In genomic region chr19:58310685-58311084, GRCh38 we compare ENCODE assay signal across 9 cellular contexts. TPM values are rescaled to one million over a fixed set of nuclear protein-coding genes. Genes with fewer than 3 reads are reported as not detected.
DNase-seq lines count a peak whose midpoint lies in the region; ATAC-seq, FAIRE-seq and TF ChIP-seq lines count a peak whose summit lies in the region.
"Not testable (repeated sequence)": the region's sequence is repeated elsewhere in the genome, so short reads cannot be mapped to it uniquely, and the experiment has no call there.
"Had no signal": no experiment of that assay in that cellular context is flagged by ENCODE, and none has a peak within 500 bp of the region (broad histone marks: within the 10 kb centered on the region; RNA-seq: fewer than 3 reads in every experiment).

No MANE protein-coding gene starts in this region.

- CTCF ChIA-PET in GM12878 (lab: Yijun Ruan, JAX): not testable (repeated sequence)

- not testable (repeated sequence) for H3K4me2 ChIP-seq in GM12878 (ENCODE audit: control insufficient read depth, insufficient read depth); hepatocyte

- H3K27ac ChIP-seq in WERI-Rb-1; GM12878 (ENCODE audit: control insufficient read depth, insufficient read depth); esophagus squamous epithelium; hepatocyte: not testable (repeated sequence)

- not testable (repeated sequence) for ATAC-seq in GM12878; stimulated activated naive CD8-positive, alpha-beta T cell treated with anti-CD3 and anti-CD28 coated beads, Interleukin-15, Interleukin-2, amounts not matched to agents 100 U/mL and 50 U/mL, for 24 hours

- H3K79me2 ChIP-seq in GM12878 (ENCODE audit: control insufficient read depth, insufficient read depth, low read length) (peaks cover 19% of the 10 kb centered on the region), hepatocyte (peaks cover 32% of the 10 kb centered on the region)

- in situ Hi-C loops in GM12878 (cut with MboI): not testable (repeated sequence)

- not testable (repeated sequence) for H3K4me3 ChIP-seq in WERI-Rb-1 (ENCODE audit: low read depth, low read length); GM12878; esophagus squamous epithelium; hepatocyte

- SMC1A ChIA-PET in GM12878 (lab: Charles Lee; ENCODE audit: uncharacterized antibody, unreplicated experiment): interaction anchor here (1.4 kb wide), 1 partner anchor 36 kb away, joined by 4 read pairs; no protein-coding TSS in a partner anchor

- not testable (repeated sequence) for H3K9me2 ChIP-seq in hepatocyte (replicated peaks; ENCODE audit: insufficient read depth)

- TF ChIP-seq CTCF in AG09319 (IDR thresholded peaks at IDR 0.05; ENCODE audit: low read depth, low read length): peak; percentile 9
- TF ChIP-seq CTCF in WERI-Rb-1 (IDR thresholded peaks at IDR 0.05; ENCODE audit: low read depth, low read length): 0 out of 2 replicates have a peak, but pooled peaks have one; percentile 14
- not testable (repeated sequence) for TF ChIP-seq CTCF in GM12878 (IDR thresholded peaks at IDR 0.05 in 2 of 3, conservative IDR thresholded peaks at IDR 0.05 in 1 of 3; ENCODE audit: control insufficient read depth in 2 of 3, extremely low read depth in 1 of 3, insufficient read depth in 1 of 3, low read depth in 3 of 3, low read length in 3 of 3)
- TF ChIP-seq CTCF in esophagus squamous epithelium (IDR thresholded peaks at IDR 0.05): peak in 5 of 6 experiments; percentile 19 to 51 (median 32)
- TF ChIP-seq CTCF in hepatocyte (IDR thresholded peaks at IDR 0.05; ENCODE audit: poor library complexity): peak; percentile 32
- peak; percentile 53 for TF ChIP-seq CTCF in nephron progenitor cell (IDR thresholded peaks at IDR 0.05)

- intact Hi-C loops in GM12878 (cut with micrococcal nuclease; ENCODE audit: unreplicated experiment); esophagus squamous epithelium (cut with DNase I): not testable (repeated sequence)

- FAIRE-seq in GM12878 (lab: Jason Lieb, UNC): not testable (repeated sequence)

- peaks cover 98% of the 10 kb centered on the region for H3K36me3 Mint-ChIP-seq in nephron progenitor cell (ENCODE audit: low read depth)

- not testable (repeated sequence) for H4K20me1 ChIP-seq in GM12878 (ENCODE audit: control insufficient read depth, insufficient read depth); hepatocyte (ENCODE audit: insufficient read depth, poor library complexity, severe bottlenecking)

- TF ChIP-seq POLR2A in GM12878 (IDR thresholded peaks at IDR 0.05; ENCODE audit: low read depth, low read length); esophagus squamous epithelium (IDR thresholded peaks at IDR 0.05): not testable (repeated sequence)

- DNase-seq in AG09319 (ENCODE audit: extremely low read depth, low read depth); GM12878 (ENCODE audit: low read depth, low spot score); esophagus squamous epithelium (lab: John Stamatoyannopoulos, UW); hepatocyte (ENCODE audit: low spot score): not testable (repeated sequence)
- DNase-seq in WERI-Rb-1 (peak; percentile 68), nephron progenitor cell (peak; percentile 51)
- peak; percentile 22 for DNase-seq in stimulated activated naive CD8-positive, alpha-beta T cell treated with anti-CD3 and anti-CD28 coated beads, Interleukin-15, Interleukin-2, amounts not matched to agents 100 U/mL and 50 U/mL, for 24 hours

- TF ChIP-seq RAD21 in Ishikawa (IDR thresholded peaks at IDR 0.05; ENCODE audit: low read depth): peak; percentile 9; the same call in 1 of the 2 replicates
- TF ChIP-seq RAD21 in GM12878 (IDR thresholded peaks at IDR 0.05; ENCODE audit: insufficient read depth, low read depth, low read length): not testable (repeated sequence)

- POLR2A ChIA-PET in GM12878 (lab: Charles Lee): not testable (repeated sequence)

- H2AFZ ChIP-seq in GM12878 (ENCODE audit: control insufficient read depth, low read depth, low read length); hepatocyte: not testable (repeated sequence)

- RAD21 ChIA-PET in GM12878 (lab: Charles Lee; ENCODE audit: unreplicated experiment): not testable (repeated sequence)

- not testable (repeated sequence) for H3K27me3 Mint-ChIP-seq in nephron progenitor cell (ENCODE audit: low read depth, poor library complexity)

- WGBS in GM12878 (ENCODE audit: insufficient coverage, insufficient replicate concordance, low lambda C conversion rate, missing lambda C conversion rate): 95% methylated on average over 13 of the region's 13 CpGs
- WGBS in esophagus squamous epithelium, 2 donors: 85% methylated on average over 8 to 12 of the region's 13 CpGs
- WGBS in hepatocyte (ENCODE audit: low lambda C conversion rate, missing lambda C conversion rate): 59% methylated on average over 13 of the region's 13 CpGs

- H3K4me3 Mint-ChIP-seq in nephron progenitor cell: not testable (repeated sequence)

- not testable (repeated sequence) for H3K27ac Mint-ChIP-seq in nephron progenitor cell

- H3K9ac ChIP-seq in GM12878 (ENCODE audit: control insufficient read depth, insufficient read depth, low read length): not testable (repeated sequence)

- not testable (repeated sequence) for H3K4me1 Mint-ChIP-seq in nephron progenitor cell

- H3K36me3 ChIP-seq in WERI-Rb-1 (peaks cover 81% of the 10 kb centered on the region), GM12878 (ENCODE audit: control insufficient read depth in 2 of 2, insufficient read depth in 2 of 2, low read length in 1 of 2) (peaks cover 9 to 39% of the 10 kb centered on the region in 2 experiments), esophagus squamous epithelium (peaks cover 0 to 93% (median 21%) of the 10 kb centered on the region in 3 donors)
- not testable (repeated sequence) for H3K36me3 ChIP-seq in hepatocyte (replicated peaks; ENCODE audit: insufficient read depth, low read depth)

- not testable (repeated sequence) for BruUV-seq in GM12878 (replicated peaks; lab: Mats Ljungman, UMichigan)

- not testable (repeated sequence) for H3K4me1 ChIP-seq in GM12878 (ENCODE audit: control insufficient read depth, insufficient read depth, low read length); hepatocyte (ENCODE audit: insufficient read depth)
- H3K4me1 ChIP-seq in esophagus squamous epithelium: peaks cover 6 to 24% (median 15%) of the 10 kb centered on the region in 3 donors

- not testable (repeated sequence) for H3K9me3 Mint-ChIP-seq in nephron progenitor cell

- H3K9me3 ChIP-seq in WERI-Rb-1 (ENCODE audit: severe bottlenecking); GM12878 (replicated peaks; ENCODE audit: control insufficient read depth, insufficient read depth, low read length); esophagus squamous epithelium; hepatocyte (ENCODE audit: low read depth): not testable (repeated sequence)

- not testable (repeated sequence) for TF ChIP-seq EP300 in Ishikawa (IDR thresholded peaks at IDR 0.05; ENCODE audit: borderline replicate concordance); GM12878 (IDR thresholded peaks at IDR 0.05; ENCODE audit: borderline replicate concordance in 1 of 2, control insufficient read depth in 1 of 2, low read depth in 2 of 2, low read length in 2 of 2)

- H3K27me3 ChIP-seq in WERI-Rb-1 (ENCODE audit: insufficient read depth, low read depth, severe bottlenecking); GM12878 (replicated peaks in 1 of 2; ENCODE audit: control insufficient read depth in 2 of 2, insufficient read depth in 2 of 2, low read length in 1 of 2); esophagus squamous epithelium; hepatocyte: not testable (repeated sequence)

RNA-seq across cellular contexts. Expression of gene ERVK3-1, which starts 5.5 kb away (rescaled TPM):
- total RNA-seq in GM12878 (2013; cell fraction: nucleolus; rRNA removed): 161 and 168 TPM in 2 replicates
- total RNA-seq in GM12878 (2014; rRNA removed): 60.1 and 68.6 TPM in 2 replicates
- 85.3 and 90.8 TPM in 2 replicates for total RNA-seq in GM12878 (2014; rRNA removed; fragmentation: Illumina TruSeq; extraction: Trizol)
- total RNA-seq in GM12878 (2021): 55.0 and 59.3 TPM in 2 replicates
- 37.0 TPM for polyA plus RNA-seq in GM12878 (2011; ENCODE audit: low read depth)
- polyA plus RNA-seq in GM12878 (2011; rRNA removed): 85.6 and 90.3 TPM in 2 replicates
- polyA plus RNA-seq in GM12878 (2011; cell fraction: cytosol; rRNA removed): 54.1 and 54.5 TPM in 2 replicates
- polyA plus RNA-seq in GM12878 (2011; cell fraction: nucleus; rRNA removed): 246 and 281 TPM in 2 replicates
- 39.9 and 53.8 TPM in 2 replicates for polyA plus RNA-seq in GM12878 (2012)
- polyA plus RNA-seq in GM12878 (2014; fragmentation: Illumina TruSeq; extraction: Trizol): 101 and 105 TPM in 2 replicates
- 100 to 1,000 TPM; 150 to 172 TPM for polyA plus RNA-seq in GM12878 (2014; fragmentation: Nextera tagmentation; extraction: Ambion mirVana)
- polyA plus RNA-seq in GM12878 (2014; rRNA removed): 80.0 and 85.6 TPM in 2 replicates
- 100 to 1,000 TPM; 110 to 113 TPM for polyA plus RNA-seq in GM12878 (2016; fragmentation: Nextera tagmentation; extraction: Ambion mirVana)
- polyA minus RNA-seq in GM12878 (2011; rRNA and poly(A)+ RNA removed): 44.8 and 46.9 TPM in 2 replicates
- polyA minus RNA-seq in GM12878 (2011; cell fraction: cytosol; rRNA and poly(A)+ RNA removed): 9.9 and 12.8 TPM in 2 replicates
- 96.8 and 129 TPM in 2 replicates for polyA minus RNA-seq in GM12878 (2011; cell fraction: nucleus; rRNA and poly(A)+ RNA removed)
- total RNA-seq in esophagus squamous epithelium: 10 to 100 TPM; 24.7 to 42.0 (median 38.0) TPM
- 57.9 and 73.2 TPM in 2 replicates for total RNA-seq in hepatocyte
- 68.9 and 71.7 TPM in 2 replicates for polyA plus RNA-seq in hepatocyte

RNA-seq across cellular contexts. Expression of gene ZSCAN22, which starts 16.1 kb away (rescaled TPM):
- total RNA-seq in GM12878 (2013; cell fraction: nucleolus; rRNA removed): 6.8 and 7.5 TPM in 2 replicates
- total RNA-seq in GM12878 (2014; rRNA removed) (2.5 and 2.6 TPM in 2 replicates), GM12878 (2014; rRNA removed; fragmentation: Illumina TruSeq; extraction: Trizol) (2.6 and 2.7 TPM in 2 replicates), GM12878 (2021) (3.4 and 3.5 TPM in 2 replicates), esophagus squamous epithelium (1 to 10 TPM; 2.2 to 3.2 (median 2.9) TPM), hepatocyte (1.3 and 2.0 TPM in 2 replicates)
- 1.4 TPM for polyA plus RNA-seq in GM12878 (2011; ENCODE audit: low read depth)
- polyA plus RNA-seq in GM12878 (2011; rRNA removed) (2.6 and 3.9 TPM in 2 replicates), GM12878 (2014; fragmentation: Illumina TruSeq; extraction: Trizol) (1.7 and 2.4 TPM in 2 replicates), GM12878 (2014; fragmentation: Nextera tagmentation; extraction: Ambion mirVana) (1 to 10 TPM in 1 of 2 experiments, under 1 TPM in 1; 0.49 to 1.7 TPM), GM12878 (2014; rRNA removed) (2.4 TPM in 2 replicates), GM12878 (2016; fragmentation: Nextera tagmentation; extraction: Ambion mirVana) (1 to 10 TPM; 2.6 to 3.2 TPM), hepatocyte (2.2 and 3.0 TPM in 2 replicates)
- 3.7 and 3.8 TPM in 2 replicates for polyA plus RNA-seq in GM12878 (2011; cell fraction: cytosol; rRNA removed)
- 2.4 and 3.0 TPM in 2 replicates for polyA plus RNA-seq in GM12878 (2011; cell fraction: nucleus; rRNA removed)
- polyA plus RNA-seq in GM12878 (2012): 1.6 and 2.0 TPM in 2 replicates
- 8.6 and 9.4 TPM in 2 replicates for polyA minus RNA-seq in GM12878 (2011; rRNA and poly(A)+ RNA removed)
- 2.0 TPM in 2 replicates for polyA minus RNA-seq in GM12878 (2011; cell fraction: cytosol; rRNA and poly(A)+ RNA removed)
- polyA minus RNA-seq in GM12878 (2011; cell fraction: nucleus; rRNA and poly(A)+ RNA removed): 2.9 and 3.9 TPM in 2 replicates

RNA-seq across cellular contexts. Expression of gene ZNF8, which starts 31.9 kb away (rescaled TPM):
- total RNA-seq in GM12878 (2013; cell fraction: nucleolus; rRNA removed): 16.1 and 16.2 TPM in 2 replicates
- total RNA-seq in GM12878 (2014; rRNA removed) (5.4 TPM in 2 replicates), GM12878 (2014; rRNA removed; fragmentation: Illumina TruSeq; extraction: Trizol) (4.2 and 4.5 TPM in 2 replicates), GM12878 (2021) (4.7 and 5.1 TPM in 2 replicates), esophagus squamous epithelium (1 to 10 TPM; 3.5 to 6.7 (median 4.2) TPM), hepatocyte (7.1 and 8.7 TPM in 2 replicates)
- polyA plus RNA-seq in GM12878 (2011; ENCODE audit: low read depth): 1.2 TPM
- polyA plus RNA-seq in GM12878 (2011; rRNA removed) (2.8 and 3.7 TPM in 2 replicates), GM12878 (2014; fragmentation: Illumina TruSeq; extraction: Trizol) (2.0 and 2.6 TPM in 2 replicates), GM12878 (2014; fragmentation: Nextera tagmentation; extraction: Ambion mirVana) (under 1 TPM; 0.46 to 0.71 TPM), GM12878 (2014; rRNA removed) (3.1 TPM in 2 replicates), GM12878 (2016; fragmentation: Nextera tagmentation; extraction: Ambion mirVana) (1 to 10 TPM in 1 of 2 experiments, under 1 TPM in 1; 0.78 to 1.0 TPM), hepatocyte (1.0 and 1.4 TPM in 2 replicates)
- polyA plus RNA-seq in GM12878 (2011; cell fraction: cytosol; rRNA removed): 3.5 and 4.6 TPM in 2 replicates
- polyA plus RNA-seq in GM12878 (2011; cell fraction: nucleus; rRNA removed): 5.4 and 5.8 TPM in 2 replicates
- polyA plus RNA-seq in GM12878 (2012): 1.2 and 1.8 TPM in 2 replicates
- 7.9 and 9.9 TPM in 2 replicates for polyA minus RNA-seq in GM12878 (2011; rRNA and poly(A)+ RNA removed)
- 3.6 and 4.3 TPM in 2 replicates for polyA minus RNA-seq in GM12878 (2011; cell fraction: cytosol; rRNA and poly(A)+ RNA removed)
- 2.5 and 4.7 TPM in 2 replicates for polyA minus RNA-seq in GM12878 (2011; cell fraction: nucleus; rRNA and poly(A)+ RNA removed)

RNA-seq across cellular contexts. Expression of gene A1BG, which starts 42.6 kb away (rescaled TPM):
- 3.8 and 4.1 TPM in 2 replicates for total RNA-seq in GM12878 (2013; cell fraction: nucleolus; rRNA removed)
- total RNA-seq in GM12878 (2014; rRNA removed) (22.0 and 29.6 TPM in 2 replicates), GM12878 (2014; rRNA removed; fragmentation: Illumina TruSeq; extraction: Trizol) (2.8 and 3.0 TPM in 2 replicates), GM12878 (2021) (20.8 and 25.1 TPM in 2 replicates), esophagus squamous epithelium (10 to 100 TPM in 2 of 4 donors, 1 to 10 TPM in 1, not detected in 1; 1.1 to 25.1 (median 13.9) TPM), hepatocyte (35.9 and 45.5 TPM in 2 replicates)
- polyA plus RNA-seq in GM12878 (2011; ENCODE audit: low read depth): 6.7 TPM
- polyA plus RNA-seq in GM12878 (2011; rRNA removed) (1.1 and 3.2 TPM in 2 replicates), GM12878 (2014; fragmentation: Illumina TruSeq; extraction: Trizol) (0.13 and 0.34 TPM in 2 replicates), GM12878 (2014; fragmentation: Nextera tagmentation; extraction: Ambion mirVana) (1 to 10 TPM; 2.4 to 4.9 TPM), GM12878 (2014; rRNA removed) (24.0 and 29.5 TPM in 2 replicates), GM12878 (2016; fragmentation: Nextera tagmentation; extraction: Ambion mirVana) (10 to 100 TPM; 18.8 to 18.9 TPM), hepatocyte (106 and 108 TPM in 2 replicates)
- 9.9 and 14.6 TPM in 2 replicates for polyA plus RNA-seq in GM12878 (2011; cell fraction: cytosol; rRNA removed)
- 5.5 and 7.6 TPM in 2 replicates for polyA plus RNA-seq in GM12878 (2011; cell fraction: nucleus; rRNA removed)
- 24.1 and 31.9 TPM in 2 replicates for polyA plus RNA-seq in GM12878 (2012)
- polyA minus RNA-seq in GM12878 (2011; rRNA and poly(A)+ RNA removed): 0.29 and 0.77 TPM in 2 replicates
- not detected in 2 replicates for polyA minus RNA-seq in GM12878 (2011; cell fraction: cytosol; rRNA and poly(A)+ RNA removed)
- 0.73 and 0.86 TPM in 2 replicates for polyA minus RNA-seq in GM12878 (2011; cell fraction: nucleus; rRNA and poly(A)+ RNA removed)
- total RNA-seq: Calu3 had no signal

RNA-seq across cellular contexts. Expression of gene ZNF497, which starts 51.9 kb away (rescaled TPM):
- total RNA-seq in GM12878 (2013; cell fraction: nucleolus; rRNA removed): 3.5 and 4.0 TPM in 2 replicates
- total RNA-seq in GM12878 (2014; rRNA removed) (0.44 and 0.73 TPM in 2 replicates), GM12878 (2014; rRNA removed; fragmentation: Illumina TruSeq; extraction: Trizol) (0.09 and 0.18 TPM in 2 replicates), GM12878 (2021) (0.66 and 0.82 TPM in 2 replicates), esophagus squamous epithelium (1 to 10 TPM in 3 of 4 donors, under 1 TPM in 1; 0.87 to 1.9 (median 1.4) TPM), hepatocyte (1.5 and 1.6 TPM in 2 replicates)
- 0.38 TPM for polyA plus RNA-seq in GM12878 (2011; ENCODE audit: low read depth)
- polyA plus RNA-seq in GM12878 (2011; rRNA removed) (0.27 and 0.29 TPM in 2 replicates), GM12878 (2014; fragmentation: Illumina TruSeq; extraction: Trizol) (0.05 and 0.16 TPM in 2 replicates), GM12878 (2014; fragmentation: Nextera tagmentation; extraction: Ambion mirVana) (under 1 TPM; 0.16 TPM), GM12878 (2014; rRNA removed) (0.37 and 0.51 TPM in 2 replicates), GM12878 (2016; fragmentation: Nextera tagmentation; extraction: Ambion mirVana) (under 1 TPM; 0.28 to 0.68 TPM), hepatocyte (3.3 and 4.3 TPM in 2 replicates)
- 0.40 and 0.64 TPM in 2 replicates for polyA plus RNA-seq in GM12878 (2011; cell fraction: cytosol; rRNA removed)
- 1.9 and 2.4 TPM in 2 replicates for polyA plus RNA-seq in GM12878 (2011; cell fraction: nucleus; rRNA removed)
- 1.1 and 1.7 TPM in 2 replicates for polyA plus RNA-seq in GM12878 (2012)
- polyA minus RNA-seq in GM12878 (2011; rRNA and poly(A)+ RNA removed): 0.51 and 1.5 TPM in 2 replicates
- 0.27 and 0.83 TPM in 2 replicates for polyA minus RNA-seq in GM12878 (2011; cell fraction: cytosol; rRNA and poly(A)+ RNA removed)
- polyA minus RNA-seq in GM12878 (2011; cell fraction: nucleus; rRNA and poly(A)+ RNA removed): 0.73 and 1.6 TPM in 2 replicates
